21 cellular contexts compared by ENCODE assay signal in genomic region chr13:43405457-43405856, GRCh38.
DNase-seq lines count a peak whose midpoint lies in the region; ATAC-seq and TF ChIP-seq lines count a peak whose summit lies in the region.
"Had no signal": no experiment of that assay in that cellular context is flagged by ENCODE, and none has a peak within 500 bp of the region (broad histone marks: within the 10 kb centered on the region; RNA-seq: fewer than 3 reads in every experiment).

No MANE protein-coding gene starts in this region.

- intact Hi-C loops in gastrocnemius medialis (cut with DNase I; ENCODE audit: low total_unique reads) (loop anchor here (2.0 kb wide), 1 partner anchor 15 kb away; no protein-coding TSS in a partner anchor), vagina (cut with DNase I) (no loop called here), CD14-positive monocyte (cut with micrococcal nuclease) (no loop called here)

- no peak overlapping the region for H3K4me3 Mint-ChIP-seq in CD14-positive monocyte
- H3K4me3 Mint-ChIP-seq: activated CD8-positive, alpha-beta T cell treated with anti-CD3 and anti-CD28 coated beads for 36 hours; CD4-positive, alpha-beta memory T cell; naive B cell had no signal

- H3K9me3 ChIP-seq in gastrocnemius medialis: no peaks in the 10 kb centered on the region
- H3K9me3 ChIP-seq in vagina: no peaks in the 10 kb centered on the region
- H3K9me3 ChIP-seq: uterus had no signal

- no peak overlapping the region for H3K4me3 ChIP-seq in fibroblast of mammary gland (ENCODE audit: control insufficient read depth, low read depth, low read length)
- H3K4me3 ChIP-seq in gastrocnemius medialis: no peak overlapping the region
- H3K4me3 ChIP-seq in vagina: no peak overlapping the region
- H3K4me3 ChIP-seq: cardiac muscle cell, uterus had no signal

- TF ChIP-seq CTCF in fibroblast of mammary gland (conservative IDR thresholded peaks at IDR 0.05; ENCODE audit: control insufficient read depth, insufficient read depth, low read depth, low read length): no peak
- TF ChIP-seq CTCF in gastrocnemius medialis (IDR thresholded peaks at IDR 0.05 in 4 of 5, conservative IDR thresholded peaks at IDR 0.05 in 1 of 5): no peak
- no peak for TF ChIP-seq CTCF in GM13977 (IDR thresholded peaks at IDR 0.05; ENCODE audit: extremely low read depth, insufficient read depth, missing control alignments)
- TF ChIP-seq CTCF in vagina (IDR thresholded peaks at IDR 0.05): no peak
- TF ChIP-seq CTCF in CD14-positive monocyte (IDR thresholded peaks at IDR 0.05): no peak

- peaks cover 0 to 2% (median 0%) of the 10 kb centered on the region in 7 donors for H3K9me3 Mint-ChIP-seq in CD14-positive monocyte
- H3K9me3 Mint-ChIP-seq: activated CD8-positive, alpha-beta T cell treated with anti-CD3 and anti-CD28 coated beads for 36 hours; naive B cell had no signal

- peaks cover 0 to 5% (median 2%) of the 10 kb centered on the region in 3 donors for H3K27me3 Mint-ChIP-seq in CD14-positive monocyte (ENCODE audit: low read depth in 3 of 3)

- peaks cover 11% of the 10 kb centered on the region for H3K4me1 Mint-ChIP-seq in CD14-positive monocyte
- H3K4me1 Mint-ChIP-seq: CD4-positive, alpha-beta memory T cell; naive B cell had no signal

- H3K27me3 ChIP-seq in gastrocnemius medialis (no peaks in the 10 kb centered on the region), vagina (no peaks in the 10 kb centered on the region)
- H3K27me3 ChIP-seq: cardiac muscle cell, uterus had no signal

- DNase-seq in H4 (ENCODE audit: low spot score): peak; percentile 33
- DNase-seq in RPMI7951 (ENCODE audit: low read depth): peak; percentile 83
- peak; percentile 83 for DNase-seq in fibroblast of mammary gland (ENCODE audit: low read depth)
- DNase-seq in gastrocnemius medialis: no peak
- no peak for DNase-seq in GM13977 (ENCODE audit: low spot score)
- DNase-seq in vagina (ENCODE audit: extremely low spot score in 2 of 2): no peak
- DNase-seq in CD14-positive monocyte (ENCODE audit: low spot score): no peak
- DNase-seq: activated CD8-positive, alpha-beta T cell treated with anti-CD3 and anti-CD28 coated beads for 36 hours; activated gamma-delta T cell; CD4-positive, alpha-beta memory T cell; H7; naive B cell; NCI-H1930; NCI-H748 treated with DMSO at 0.1 percent for 48 hours; retina; SIG-M5; stimulated activated CD4-positive, alpha-beta T cell treated with anti-CD3 and anti-CD28 coated beads, Interleukin-2, amount 100 ng/mL, for 48 hours; uterus had no signal

- no peaks in the 10 kb centered on the region for H3K36me3 ChIP-seq in gastrocnemius medialis
- H3K36me3 ChIP-seq in vagina: no peaks in the 10 kb centered on the region
- H3K36me3 ChIP-seq: cardiac muscle cell, uterus had no signal

- H3K36me3 Mint-ChIP-seq in CD14-positive monocyte: no peaks in the 10 kb centered on the region
- H3K36me3 Mint-ChIP-seq: CD4-positive, alpha-beta memory T cell; naive B cell had no signal

- no peak for TF ChIP-seq POLR2A in gastrocnemius medialis (IDR thresholded peaks at IDR 0.05)
- no peak for TF ChIP-seq POLR2A in vagina (IDR thresholded peaks at IDR 0.05)

- ATAC-seq in gastrocnemius medialis (peak in 1 of 2 donors; percentile 27), GM18511 (IDR thresholded peaks at IDR 0.05; ENCODE audit: unreplicated experiment) (no peak)
- ATAC-seq: activated CD8-positive, alpha-beta T cell treated with anti-CD3 and anti-CD28 coated beads for 36 hours; left lobe of liver had no signal

- H3K4me1 ChIP-seq in gastrocnemius medialis (peaks cover 23% of the 10 kb centered on the region in 2 donors), vagina (no peaks in the 10 kb centered on the region)
- H3K4me1 ChIP-seq: uterus had no signal

- no peak overlapping the region for H3K27ac Mint-ChIP-seq in CD14-positive monocyte
- H3K27ac Mint-ChIP-seq: activated CD8-positive, alpha-beta T cell treated with anti-CD3 and anti-CD28 coated beads for 36 hours; CD4-positive, alpha-beta memory T cell; naive B cell had no signal

- H3K27ac ChIP-seq in gastrocnemius medialis (peak overlapping the region; percentile 87 to 92 (median 88)), vagina (no peak overlapping the region)
- H3K27ac ChIP-seq: cardiac muscle cell, uterus had no signal

- in situ Hi-C loops in gastrocnemius medialis (cut with MboI; ENCODE audit: low sequenced_read_pairs in 4 of 4): no loop called here
- in situ Hi-C loops in GM13977 (cut with MboI; ENCODE audit: low pct_unique_long_range_greater_than_20kb, low sequenced_read_pairs, unreplicated experiment): no loop called here

Comparison
In these comparisons a context has a peak if more than half of its experiments do, and no peak if none do; other contexts are left out.
1. DNase-seq: peak in H4 (single experiment), RPMI7951 (single experiment) and fibroblast of mammary gland (single experiment); none in gastrocnemius medialis (0 of 2), GM13977 (single experiment), vagina (0 of 2) and CD14-positive monocyte (single experiment).